ENCODE assay signal across 3 cellular contexts in genomic region chr5:79507251-79508205, GRCh38.
TF ChIP-seq lines count a peak whose summit lies in the region.

No MANE protein-coding gene starts in this region.

TF ChIP-seq in SK-N-SH treated with all-trans-retinoic acid at 6 μM for 48 hours, 23 proteins besides CTCF, POLR2A, EP300 and RAD21:
- TF ChIP-seq, protein P1, sequence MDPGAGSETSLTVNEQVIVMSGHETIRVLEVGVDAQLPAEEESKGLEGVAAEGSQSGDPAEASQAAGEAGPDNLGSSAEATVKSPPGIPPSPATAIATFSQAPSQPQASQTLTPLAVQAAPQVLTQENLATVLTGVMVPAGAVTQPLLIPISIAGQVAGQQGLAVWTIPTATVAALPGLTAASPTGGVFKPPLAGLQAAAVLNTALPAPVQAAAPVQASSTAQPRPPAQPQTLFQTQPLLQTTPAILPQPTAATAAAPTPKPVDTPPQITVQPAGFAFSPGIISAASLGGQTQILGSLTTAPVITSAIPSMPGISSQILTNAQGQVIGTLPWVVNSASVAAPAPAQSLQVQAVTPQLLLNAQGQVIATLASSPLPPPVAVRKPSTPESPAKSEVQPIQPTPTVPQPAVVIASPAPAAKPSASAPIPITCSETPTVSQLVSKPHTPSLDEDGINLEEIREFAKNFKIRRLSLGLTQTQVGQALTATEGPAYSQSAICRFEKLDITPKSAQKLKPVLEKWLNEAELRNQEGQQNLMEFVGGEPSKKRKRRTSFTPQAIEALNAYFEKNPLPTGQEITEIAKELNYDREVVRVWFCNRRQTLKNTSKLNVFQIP (CRISPR knock-in tag; IDR thresholded peaks at IDR 0.05; ENCODE audit: borderline replicate concordance, low read depth) = no peak
- TF ChIP-seq ZNF565 (CRISPR knock-in tag; conservative IDR thresholded peaks at IDR 0.05; ENCODE audit: low read depth) (no peak), ISL1 (CRISPR knock-in tag; IDR thresholded peaks at IDR 0.05) (0 out of 2 replicates have a peak, but pooled peaks have one; percentile 20), TCF4 (CRISPR knock-in tag; IDR thresholded peaks at IDR 0.05; ENCODE audit: borderline replicate concordance) (no peak), TOX (CRISPR knock-in tag; IDR thresholded peaks at IDR 0.05; ENCODE audit: borderline replicate concordance) (no peak), TSHZ2 (CRISPR knock-in tag; IDR thresholded peaks at IDR 0.05) (no peak), ZNF70 (CRISPR knock-in tag; IDR thresholded peaks at IDR 0.05) (peak; percentile 93)

TF ChIP-seq in SK-N-SH, 30 proteins besides CTCF, POLR2A, EP300 and RAD21 (continues in another document):
- TF ChIP-seq, protein P2, sequence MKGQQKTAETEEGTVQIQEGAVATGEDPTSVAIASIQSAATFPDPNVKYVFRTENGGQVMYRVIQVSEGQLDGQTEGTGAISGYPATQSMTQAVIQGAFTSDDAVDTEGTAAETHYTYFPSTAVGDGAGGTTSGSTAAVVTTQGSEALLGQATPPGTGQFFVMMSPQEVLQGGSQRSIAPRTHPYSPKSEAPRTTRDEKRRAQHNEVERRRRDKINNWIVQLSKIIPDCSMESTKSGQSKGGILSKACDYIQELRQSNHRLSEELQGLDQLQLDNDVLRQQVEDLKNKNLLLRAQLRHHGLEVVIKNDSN (IDR thresholded peaks at IDR 0.05; ENCODE audit: borderline replicate concordance, low read depth) = no peak
- TF ChIP-seq EZH2phosphoT487 (IDR thresholded peaks at IDR 0.05; ENCODE audit: borderline replicate concordance, low read depth) (no peak), SMC3 (IDR thresholded peaks at IDR 0.05; ENCODE audit: low read depth, low read length) (no peak), GATA2 (CRISPR knock-in tag; IDR thresholded peaks at IDR 0.05) (no peak), FOSL2 (IDR thresholded peaks at IDR 0.05; ENCODE audit: borderline replicate concordance, low read depth) (no peak), ELF1 (IDR thresholded peaks at IDR 0.05) (no peak), CHD2 (IDR thresholded peaks at IDR 0.05; ENCODE audit: low read length, partially characterized antibody) (no peak), ZBTB33 (IDR thresholded peaks at IDR 0.05; ENCODE audit: borderline replicate concordance, low read depth) (no peak), FOXJ3 (CRISPR knock-in tag; IDR thresholded peaks at IDR 0.05) (no peak), USF2 (IDR thresholded peaks at IDR 0.05; ENCODE audit: borderline replicate concordance, low read depth, low read length) (no peak), JUND (IDR thresholded peaks at IDR 0.05) (no peak), NRF1 (IDR thresholded peaks at IDR 0.05; ENCODE audit: low read depth, low read length) (no peak), FOXM1 (IDR thresholded peaks at IDR 0.05; ENCODE audit: low read depth) (no peak), RCOR1 (IDR thresholded peaks at IDR 0.05; ENCODE audit: low read length) (no peak), GABPA (IDR thresholded peaks at IDR 0.05; ENCODE audit: low read depth) (no peak), MAX (IDR thresholded peaks at IDR 0.05; ENCODE audit: low read depth) (no peak), MXI1 (IDR thresholded peaks at IDR 0.05; ENCODE audit: low read depth, low read length) (no peak), NFIC (IDR thresholded peaks at IDR 0.05; ENCODE audit: borderline replicate concordance) (no peak)
- TF ChIP-seq, protein P3, sequence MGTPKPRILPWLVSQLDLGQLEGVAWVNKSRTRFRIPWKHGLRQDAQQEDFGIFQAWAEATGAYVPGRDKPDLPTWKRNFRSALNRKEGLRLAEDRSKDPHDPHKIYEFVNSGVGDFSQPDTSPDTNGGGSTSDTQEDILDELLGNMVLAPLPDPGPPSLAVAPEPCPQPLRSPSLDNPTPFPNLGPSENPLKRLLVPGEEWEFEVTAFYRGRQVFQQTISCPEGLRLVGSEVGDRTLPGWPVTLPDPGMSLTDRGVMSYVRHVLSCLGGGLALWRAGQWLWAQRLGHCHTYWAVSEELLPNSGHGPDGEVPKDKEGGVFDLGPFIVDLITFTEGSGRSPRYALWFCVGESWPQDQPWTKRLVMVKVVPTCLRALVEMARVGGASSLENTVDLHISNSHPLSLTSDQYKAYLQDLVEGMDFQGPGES (IDR thresholded peaks at IDR 0.05; ENCODE audit: low read depth, low read length) = no peak

TF ChIP-seq in endothelial cell of umbilical vein, 7 proteins besides CTCF, POLR2A, EP300 and RAD21 (continued from another document):
- TF ChIP-seq POLR2AphosphoS5 (IDR thresholded peaks at IDR 0.05; ENCODE audit: insufficient read depth, low read depth, low read length) = no peak
